In the genomic region with DNA sequence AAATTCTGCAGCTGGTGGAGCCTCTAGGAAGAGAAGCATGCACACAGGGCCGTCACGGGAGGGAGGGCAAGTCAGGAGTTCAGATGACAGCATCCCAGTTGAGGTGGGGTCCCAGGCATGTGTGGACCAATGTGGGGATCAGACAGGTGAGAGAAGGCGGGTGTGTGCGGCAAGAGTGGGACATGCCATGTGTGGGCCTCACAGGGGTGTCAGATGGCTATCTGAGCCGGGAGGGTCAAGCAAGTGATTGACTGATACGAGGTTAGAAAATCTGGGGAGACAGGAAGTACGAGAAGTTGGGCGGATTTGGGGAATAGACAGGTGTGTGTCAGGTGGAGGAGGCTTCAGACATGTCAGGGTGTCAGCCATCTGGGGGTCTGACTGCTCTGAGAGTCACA, we compare ENCODE assay signal across 13 cellular contexts. TPM values are rescaled to one million over a fixed set of nuclear protein-coding genes. Genes with fewer than 3 reads are reported as not detected.
DNase-seq lines count a peak whose midpoint lies in the region; ATAC-seq and TF ChIP-seq lines count a peak whose summit lies in the region.
"Had no signal": no experiment of that assay in that cellular context is flagged by ENCODE, and none has a peak within 500 bp of the region (broad histone marks: within the 10 kb centered on the region; RNA-seq: fewer than 3 reads in every experiment).

No MANE protein-coding gene starts in this region.

- H3K79me2 ChIP-seq in hepatocyte, result no peaks in the 10 kb centered on the region

- H3K4me1 Mint-ChIP-seq in activated naive CD4-positive, alpha-beta T cell treated with anti-CD3 and anti-CD28 coated beads, Interleukin-2, amount 50 U/mL, for 24 hours, result peaks cover 21% of the 10 kb centered on the region
- H3K4me1 Mint-ChIP-seq in activated CD8-positive, alpha-beta T cell treated with anti-CD3 and anti-CD28 coated beads for 36 hours (ENCODE audit: low read depth), result peaks cover 14% of the 10 kb centered on the region

- H3K4me1 ChIP-seq in hepatocyte (ENCODE audit: insufficient read depth) (peaks cover 8% of the 10 kb centered on the region), suprapubic skin (peaks cover 15% of the 10 kb centered on the region)

- no peaks in the 10 kb centered on the region for H4K20me1 ChIP-seq in hepatocyte (ENCODE audit: insufficient read depth, poor library complexity, severe bottlenecking)

- CTCF ChIA-PET in activated CD8-positive, alpha-beta T cell treated with anti-CD3 and anti-CD28 coated beads for 36 hours (lab: Charles Lee), result interaction anchor here (7.3 kb wide), 1 partner anchor 14 kb away, joined by 35 read pairs; the partner anchor contains the start of gene FAM98C

- H3K4me3 ChIP-seq in hepatocyte (no peak overlapping the region), suprapubic skin (peak overlapping the region; percentile 44)

- H3K27ac Mint-ChIP-seq in activated naive CD4-positive, alpha-beta T cell treated with anti-CD3 and anti-CD28 coated beads, Interleukin-2, amount 50 U/mL, for 24 hours, result peak overlapping the region; percentile 53
- peak overlapping the region; percentile 39 for H3K27ac Mint-ChIP-seq in activated CD8-positive, alpha-beta T cell treated with anti-CD3 and anti-CD28 coated beads for 36 hours

- no peak for TF ChIP-seq POLR2A in suprapubic skin (IDR thresholded peaks at IDR 0.05)

- ATAC-seq in activated CD8-positive, alpha-beta T cell treated with anti-CD3 and anti-CD28 coated beads for 36 hours, result no peak

- DNase-seq in activated naive CD4-positive, alpha-beta T cell (lab: John Stamatoyannopoulos, UW), result no peak
- no peak for DNase-seq in activated CD8-positive, alpha-beta T cell treated with anti-CD3 and anti-CD28 coated beads for 36 hours
- DNase-seq in hepatocyte (ENCODE audit: low spot score), result no peak
- DNase-seq in suprapubic skin (ENCODE audit: low spot score in 2 of 2), result no peak
- no peak for DNase-seq in NCI-H1694 treated with DMSO at 0.1 percent for 48 hours (lab: John Stamatoyannopoulos, UW)
- DNase-seq in UCSD-AML1 (lab: John Stamatoyannopoulos, UW; ENCODE audit: unreplicated experiment), result no peak
- DNase-seq in MV-4-11 (lab: John Stamatoyannopoulos, UW), result no peak
- DNase-seq: GDM1, SW 1271 had no signal

- H3K9me3 ChIP-seq in hepatocyte (ENCODE audit: low read depth), result no peaks in the 10 kb centered on the region
- no peaks in the 10 kb centered on the region for H3K9me3 ChIP-seq in suprapubic skin

- H2AFZ ChIP-seq in hepatocyte, result no peak overlapping the region

- H3K27ac ChIP-seq in hepatocyte (no peak overlapping the region), suprapubic skin (no peak overlapping the region)

- H3K9me2 ChIP-seq in hepatocyte (replicated peaks; ENCODE audit: insufficient read depth), result no peaks in the 10 kb centered on the region

- 89% methylated on average over 8 of the region's 8 CpGs for WGBS in hepatocyte (ENCODE audit: low lambda C conversion rate, missing lambda C conversion rate)
- 67% methylated on average over 8 of the region's 8 CpGs for WGBS in suprapubic skin

- intact Hi-C loops in activated CD8-positive, alpha-beta T cell treated with anti-CD3 and anti-CD28 coated beads for 36 hours (cut with micrococcal nuclease), result no loop called here

- H3K27me3 ChIP-seq in hepatocyte (no peaks in the 10 kb centered on the region), suprapubic skin (peaks cover 6% of the 10 kb centered on the region)

- no peak for TF ChIP-seq EP300 in suprapubic skin (IDR thresholded peaks at IDR 0.05)

- H3K36me3 ChIP-seq in hepatocyte (replicated peaks; ENCODE audit: insufficient read depth, low read depth) (no peaks in the 10 kb centered on the region), suprapubic skin (no peaks in the 10 kb centered on the region)

- H3K9me3 Mint-ChIP-seq in activated naive CD4-positive, alpha-beta T cell treated with anti-CD3 and anti-CD28 coated beads, Interleukin-2, amount 50 U/mL, for 24 hours, result no peaks in the 10 kb centered on the region
- no peaks in the 10 kb centered on the region for H3K9me3 Mint-ChIP-seq in activated CD8-positive, alpha-beta T cell treated with anti-CD3 and anti-CD28 coated beads for 36 hours

- H3K36me3 Mint-ChIP-seq in activated naive CD4-positive, alpha-beta T cell treated with anti-CD3 and anti-CD28 coated beads, Interleukin-2, amount 50 U/mL, for 24 hours, result no peaks in the 10 kb centered on the region
- no peaks in the 10 kb centered on the region for H3K36me3 Mint-ChIP-seq in activated CD8-positive, alpha-beta T cell treated with anti-CD3 and anti-CD28 coated beads for 36 hours (ENCODE audit: low read depth)

- peak overlapping the region; percentile 91 for H3K4me2 ChIP-seq in hepatocyte

- POLR2A ChIA-PET in activated CD8-positive, alpha-beta T cell treated with anti-CD3 and anti-CD28 coated beads for 36 hours (lab: Charles Lee), result no interaction called here

- H3K4me3 Mint-ChIP-seq in activated naive CD4-positive, alpha-beta T cell treated with anti-CD3 and anti-CD28 coated beads, Interleukin-2, amount 50 U/mL, for 24 hours, result peak overlapping the region; percentile 85
- peak overlapping the region; percentile 73 for H3K4me3 Mint-ChIP-seq in activated CD8-positive, alpha-beta T cell treated with anti-CD3 and anti-CD28 coated beads for 36 hours

- no peak for TF ChIP-seq CTCF in activated CD8-positive, alpha-beta T cell treated with anti-CD3 and anti-CD28 coated beads for 36 hours (IDR thresholded peaks at IDR 0.05)
- TF ChIP-seq CTCF in hepatocyte (IDR thresholded peaks at IDR 0.05; ENCODE audit: poor library complexity), result no peak
- TF ChIP-seq CTCF in suprapubic skin (IDR thresholded peaks at IDR 0.05), result no peak

- no peaks in the 10 kb centered on the region for H3K27me3 Mint-ChIP-seq in activated naive CD4-positive, alpha-beta T cell treated with anti-CD3 and anti-CD28 coated beads, Interleukin-2, amount 50 U/mL, for 24 hours
- H3K27me3 Mint-ChIP-seq in activated CD8-positive, alpha-beta T cell treated with anti-CD3 and anti-CD28 coated beads for 36 hours, result no peaks in the 10 kb centered on the region

RNA-seq across cellular contexts. Expression of gene RASGRP4, which starts 8.9 kb away (rescaled TPM):
- 1 to 10 TPM; 1.4 to 1.8 TPM for total RNA-seq in activated CD8-positive, alpha-beta T cell treated with anti-CD3 and anti-CD28 coated beads for 36 hours
- total RNA-seq in hepatocyte (0.07 and 0.36 TPM in 2 replicates), suprapubic skin (1 to 10 TPM in 3 of 4 donors, under 1 TPM in 1; 0.91 to 2.3 (median 1.6) TPM)
- 0.44 TPM in 1 of 2 replicates, not detected in the other for polyA plus RNA-seq in hepatocyte
- total RNA-seq: endothelial cell of umbilical vein, LHCN-M2, pulmonary artery endothelial cell had no signal
- polyA plus RNA-seq: endothelial cell of umbilical vein had no signal

RNA-seq across cellular contexts. Expression of gene FAM98C, which starts 14.3 kb away (rescaled TPM):
- total RNA-seq in activated CD8-positive, alpha-beta T cell treated with anti-CD3 and anti-CD28 coated beads for 36 hours, result 10 to 100 TPM; 11.7 to 12.5 TPM
- 9.9 and 17.3 TPM in 2 replicates for total RNA-seq in hepatocyte
- 20.2 and 27.7 TPM in 2 replicates for polyA plus RNA-seq in hepatocyte
- 10 to 100 TPM; 32.6 to 45.6 (median 36.7) TPM for total RNA-seq in suprapubic skin

RNA-seq across cellular contexts. Expression of gene RYR1, which starts 16.3 kb away (rescaled TPM):
- 1 to 10 TPM in 1 of 2 experiments, under 1 TPM in 1; 0.63 to 1.2 TPM for total RNA-seq in activated CD8-positive, alpha-beta T cell treated with anti-CD3 and anti-CD28 coated beads for 36 hours
- 0.04 and 0.07 TPM in 2 replicates for total RNA-seq in hepatocyte
- polyA plus RNA-seq in hepatocyte, result 0.21 and 0.39 TPM in 2 replicates
- total RNA-seq in suprapubic skin, result 10 to 100 TPM in 3 of 4 donors, 1 to 10 TPM in 1; 8.4 to 26.1 (median 13.1) TPM

RNA-seq across cellular contexts. Expression of gene SPRED3, which starts 28.6 kb away (rescaled TPM):
- 1 to 10 TPM in 1 of 2 experiments, under 1 TPM in 1; 0.69 to 1.5 TPM for total RNA-seq in activated CD8-positive, alpha-beta T cell treated with anti-CD3 and anti-CD28 coated beads for 36 hours
- total RNA-seq in hepatocyte (0.68 and 4.0 TPM in 2 replicates), suprapubic skin (1 to 10 TPM in 2 of 4 donors, under 1 TPM in 2; 0.44 to 3.5 (median 1.2) TPM)
- 2.3 and 3.9 TPM in 2 replicates for polyA plus RNA-seq in hepatocyte

RNA-seq across cellular contexts. Expression of gene GGN, which starts 29.3 kb away (rescaled TPM):
- total RNA-seq in activated CD8-positive, alpha-beta T cell treated with anti-CD3 and anti-CD28 coated beads for 36 hours, result not detected
- 0.12 and 0.60 TPM in 2 replicates for total RNA-seq in hepatocyte
- polyA plus RNA-seq in hepatocyte, result 1.1 and 1.6 TPM in 2 replicates
- total RNA-seq in suprapubic skin, result under 1 TPM in 3 of 4 donors, not detected in 1; 0.26 to 0.68 (median 0.60) TPM
